ENCODE assay signal across 8 cellular contexts in the genomic region with DNA sequence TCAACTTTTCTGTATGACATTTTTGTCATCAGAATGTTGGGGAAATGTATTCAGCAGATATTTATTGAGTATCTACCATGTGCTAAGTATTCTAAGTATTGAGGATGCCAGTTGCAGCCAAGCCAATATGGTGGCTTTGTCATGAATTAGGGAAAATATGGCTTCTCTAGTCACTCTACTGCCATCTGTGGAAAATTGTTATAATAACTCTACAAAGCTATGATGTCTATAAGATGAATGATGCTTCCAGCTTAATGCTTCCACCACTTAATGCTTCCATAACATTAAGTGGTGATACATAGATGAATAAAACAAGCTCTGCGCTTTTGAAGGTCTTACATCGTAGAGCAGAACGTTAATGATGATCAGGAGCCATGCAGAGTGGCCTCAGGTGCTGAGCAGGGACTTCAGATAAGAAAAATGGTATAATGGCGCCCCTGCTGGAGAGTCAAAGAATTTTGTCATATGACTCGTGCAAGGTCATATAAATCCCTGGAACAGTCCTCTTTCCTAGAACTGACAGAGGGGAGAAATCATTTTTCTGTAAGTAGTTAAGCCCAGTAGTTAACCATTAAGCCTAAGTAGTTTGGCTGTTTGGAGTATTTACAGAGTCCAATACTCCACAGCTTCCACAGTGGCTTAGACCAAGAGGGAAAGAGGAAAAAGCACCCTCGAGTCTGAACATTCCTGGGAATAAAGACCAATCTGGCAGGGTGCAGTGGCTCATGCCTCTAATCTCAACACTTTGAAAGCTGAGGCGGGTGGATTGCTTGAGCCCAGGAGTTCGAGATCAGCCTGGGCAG. TPM values are rescaled to one million over a fixed set of nuclear protein-coding genes. Genes with fewer than 3 reads are reported as not detected.
DNase-seq lines count a peak whose midpoint lies in the region; ATAC-seq and TF ChIP-seq lines count a peak whose summit lies in the region.

No MANE protein-coding gene starts in this region.

- peaks cover 6% of the 10 kb centered on the region for H3K4me1 ChIP-seq in endodermal cell (ENCODE audit: control insufficient read depth, insufficient read depth, low read length)
- H3K4me1 ChIP-seq in parathyroid adenoma = no peaks in the 10 kb centered on the region

- TF ChIP-seq CTCF in endodermal cell (conservative IDR thresholded peaks at IDR 0.05) = peak; percentile 88
- TF ChIP-seq CTCF in parathyroid adenoma (IDR thresholded peaks at IDR 0.05) = peak; percentile 27

- no peaks in the 10 kb centered on the region for H3K36me3 Mint-ChIP-seq in endodermal cell (ENCODE audit: low read depth)

- no peaks in the 10 kb centered on the region for H3K9me3 Mint-ChIP-seq in endodermal cell

- H3K9me3 ChIP-seq in endodermal cell (ENCODE audit: control insufficient read depth, low read length) (no peaks in the 10 kb centered on the region), parathyroid adenoma (ENCODE audit: control insufficient read depth, low read length) (no peaks in the 10 kb centered on the region)

- H3K9ac ChIP-seq in endodermal cell (ENCODE audit: extremely low read depth, low read length, poor library complexity, severe bottlenecking) (no peak overlapping the region), parathyroid adenoma (no peak overlapping the region)

- H3K4me3 ChIP-seq in H7 (ENCODE audit: insufficient read depth, low read depth, low read length) (no peak overlapping the region), endodermal cell (ENCODE audit: low read length) (no peak overlapping the region), parathyroid adenoma (ENCODE audit: low read depth, low read length) (no peak overlapping the region)

- WGBS in endodermal cell (ENCODE audit: insufficient coverage in 1 of 2, insufficient read length in 1 of 2), 2 experiments = 44 to 59% methylated on average over 5 to 8 of the region's 8 CpGs

- H3K36me3 ChIP-seq in H7 (replicated peaks; ENCODE audit: control insufficient read depth, insufficient read depth, low read length) (no peaks in the 10 kb centered on the region), endodermal cell (ENCODE audit: control insufficient read depth, insufficient read depth, low read length) (no peaks in the 10 kb centered on the region), parathyroid adenoma (ENCODE audit: control insufficient read depth, insufficient read depth, low read length) (no peaks in the 10 kb centered on the region)

- no peaks in the 10 kb centered on the region for H3K27me3 Mint-ChIP-seq in endodermal cell (ENCODE audit: insufficient read depth)

- H2AFZ ChIP-seq in parathyroid adenoma = no peak overlapping the region

- ATAC-seq in HG03025 (IDR thresholded peaks at IDR 0.05; ENCODE audit: low FRiP score, unreplicated experiment) = no peak

- H3K27me3 ChIP-seq in H7 (ENCODE audit: control insufficient read depth, insufficient read depth, low read length) (no peaks in the 10 kb centered on the region), endodermal cell (ENCODE audit: control insufficient read depth, insufficient read depth, low read length, poor library complexity, severe bottlenecking) (no peaks in the 10 kb centered on the region), parathyroid adenoma (ENCODE audit: control insufficient read depth, insufficient read depth, low read length) (no peaks in the 10 kb centered on the region)

- DNase-seq in AML-193 (lab: John Stamatoyannopoulos, UW) = peak; percentile 91 to 95
- DNase-seq in H7 = peak; percentile 34
- DNase-seq in NCI-H526 treated with DMSO at 0.1 percent for 48 hours (lab: John Stamatoyannopoulos, UW) = peak; percentile 94
- peak; percentile 42 to 45 for DNase-seq in activated CD4-positive, alpha-beta T cell treated with anti-CD3 and anti-CD28 coated beads, Interleukin-2, amount 50 U/mL, for 4 hours
- peak; percentile 89 for DNase-seq in endodermal cell
- no peak for DNase-seq in caudate nucleus (lab: John Stamatoyannopoulos, UW)

- peaks cover 13% of the 10 kb centered on the region for H3K4me1 Mint-ChIP-seq in endodermal cell

- no peak overlapping the region for H3K27ac Mint-ChIP-seq in endodermal cell

- no peak overlapping the region for H3K27ac ChIP-seq in endodermal cell (ENCODE audit: low read depth, low read length)
- H3K27ac ChIP-seq in parathyroid adenoma = no peak overlapping the region
- H3K27ac ChIP-seq in caudate nucleus (ENCODE audit: low read depth, low read length) = no peak overlapping the region

- H3K79me2 ChIP-seq in parathyroid adenoma = no peaks in the 10 kb centered on the region

- no peak overlapping the region for H3K4me2 ChIP-seq in parathyroid adenoma (ENCODE audit: low read length)

- H3K4me3 Mint-ChIP-seq in endodermal cell = no peak overlapping the region

RNA-seq across cellular contexts. Expression of a gene that starts 2.7 kb away (rescaled TPM):
- not detected in 2 replicates for total RNA-seq in H7 (2014; rRNA removed; shearing (Covaris generic))
- not detected for total RNA-seq in endodermal cell
- polyA plus RNA-seq in endodermal cell (2013, experiment 1 of 2) = not detected
- not detected for polyA plus RNA-seq in endodermal cell (2013, experiment 2 of 2)

RNA-seq across cellular contexts. Expression of a gene that starts 42.2 kb away (rescaled TPM):
- 25.9 and 49.0 TPM in 2 replicates for total RNA-seq in H7 (2014; rRNA removed; shearing (Covaris generic))
- total RNA-seq in endodermal cell = 10 to 100 TPM; 81.7 to 82.1 TPM
- polyA plus RNA-seq in endodermal cell (2013, experiment 1 of 2) = 38.8 TPM
- 40.4 TPM for polyA plus RNA-seq in endodermal cell (2013, experiment 2 of 2)

RNA-seq across cellular contexts. Expression of a gene that starts 44.8 kb away (rescaled TPM):
- total RNA-seq in H7 (2014; rRNA removed; shearing (Covaris generic)) = 55.0 and 63.6 TPM in 2 replicates
- 10 to 100 TPM; 84.7 to 92.0 TPM for total RNA-seq in endodermal cell
- 65.9 TPM for polyA plus RNA-seq in endodermal cell (2013, experiment 1 of 2)
- 59.6 TPM for polyA plus RNA-seq in endodermal cell (2013, experiment 2 of 2)

Comparison
In these comparisons a context has a peak if more than half of its experiments do, and no peak if none do; other contexts are left out.
1. DNase-seq: peak in AML-193 (2 of 2), H7 (single experiment), NCI-H526 treated with DMSO at 0.1 percent for 48 hours (single experiment), activated CD4-positive, alpha-beta T cell treated with anti-CD3 and anti-CD28 coated beads, Interleukin-2, amount 50 U/mL, for 4 hours (2 of 2) and endodermal cell (single experiment); none in caudate nucleus (0 of 61).